In genomic region chr4:8128096-8128856, GRCh38 we compare ENCODE assay signal across 29 cellular contexts. TPM values are rescaled to one million over a fixed set of nuclear protein-coding genes. Genes with fewer than 3 reads are reported as not detected.
A peak's percentile ranks its signal among the peaks of the same experiment; 100 is the strongest.
DNase-seq lines count a peak whose midpoint lies in the region; ATAC-seq, FAIRE-seq and TF ChIP-seq lines count a peak whose summit lies in the region.
"Had no signal": no experiment of that assay in that cellular context is flagged by ENCODE, and none has a peak within 500 bp of the region (broad histone marks: within the 10 kb centered on the region; RNA-seq: fewer than 3 reads in every experiment).

No MANE protein-coding gene starts in this region.

- peaks cover 3 to 4% (median 4%) of the 10 kb centered on the region in 3 donors for H3K27me3 Mint-ChIP-seq in CD14-positive monocyte (ENCODE audit: low read depth in 3 of 3)

- BruUV-seq in HepG2 (replicated peaks; lab: Mats Ljungman, UMichigan) (no TSS peak), PC-9 (replicated peaks; lab: Mats Ljungman, UMichigan) (no TSS peak)

- DNase-seq in HepG2 (ENCODE audit: low spot score) (peak; percentile 10), right lobe of liver (no peak), SK-N-DZ (ENCODE audit: low spot score) (peak; percentile 28), iPS-NIHi7 (ENCODE audit: extremely low spot score) (peak; percentile 59), spleen (no peak), PC-9 (no peak), CD14-positive monocyte (ENCODE audit: low spot score) (no peak)
- no peak for DNase-seq in activated CD4-positive, CD25-positive, alpha-beta regulatory T cell (lab: John Stamatoyannopoulos, UW)
- DNase-seq: ACHN; activated CD4-positive, alpha-beta memory T cell treated with anti-CD3 and anti-CD28 coated beads for 36 hours; activated naive CD4-positive, alpha-beta T cell treated with anti-CD3 and anti-CD28 coated beads for 36 hours; activated T-cell treated with anti-CD3 and anti-CD28 coated beads, Interleukin-2, amount 50 U/mL, for 1 hour; central memory CD4-positive, alpha-beta T cell; GDM1; midbrain; NCI-H1105 treated with DMSO at 0.1 percent for 48 hours; NCI-H526; OCI-M1; stimulated activated CD4-positive, alpha-beta T cell treated with anti-CD3 and anti-CD28 coated beads, Interleukin-2, amount 100 ng/mL, for 48 hours; stimulated activated naive CD8-positive, alpha-beta T cell treated with anti-CD3 and anti-CD28 coated beads, Interleukin-15, Interleukin-2, amounts not matched to agents 100 U/mL and 50 U/mL, for 24 hours; thyroid gland had no signal

- POLR2A ChIA-PET in HepG2 (lab: Yijun Ruan, JAX) = no interaction called here
- POLR2A ChIA-PET in PC-9 (lab: Charles Lee; ENCODE audit: unreplicated experiment) = no interaction called here

- H3K9me3 Mint-ChIP-seq in CD14-positive monocyte = no peaks in the 10 kb centered on the region
- H3K9me3 Mint-ChIP-seq: activated CD4-positive, alpha-beta memory T cell treated with anti-CD3 and anti-CD28 coated beads for 36 hours; activated naive CD4-positive, alpha-beta T cell treated with anti-CD3 and anti-CD28 coated beads for 36 hours; nephron had no signal

- no peaks in the 10 kb centered on the region for H3K36me3 Mint-ChIP-seq in CD14-positive monocyte
- H3K36me3 Mint-ChIP-seq: activated CD4-positive, alpha-beta memory T cell treated with anti-CD3 and anti-CD28 coated beads for 36 hours had no signal

- H3F3A ChIP-seq in PC-9 (ENCODE audit: insufficient read depth, low read depth) = no peaks in the 10 kb centered on the region

- TF ChIP-seq RAD21 in HepG2 (CRISPR knock-in tag; IDR thresholded peaks at IDR 0.05) = no peak

- H3K4me3 ChIP-seq in HepG2 (replicated peaks in 1 of 3; ENCODE audit: insufficient read depth in 1 of 3, low read depth in 2 of 3, low read length in 3 of 3) = no peak overlapping the region
- H3K4me3 ChIP-seq in right lobe of liver = no peak overlapping the region
- H3K4me3 ChIP-seq in spleen = peak overlapping the region in 1 of 8 donors; percentile 48
- no peak overlapping the region for H3K4me3 ChIP-seq in PC-9
- H3K4me3 ChIP-seq: left lung, SJSA1, skin epidermis, thyroid gland had no signal

- TF ChIP-seq POLR2A in HepG2 (IDR thresholded peaks at IDR 0.05; ENCODE audit: insufficient read depth in 1 of 2, low read depth in 2 of 2, low read length in 2 of 2) = no peak
- no peak for TF ChIP-seq POLR2A in right lobe of liver (IDR thresholded peaks at IDR 0.05)
- no peak for TF ChIP-seq POLR2A in spleen (IDR thresholded peaks at IDR 0.05)

- no peak for TF ChIP-seq EP300 in HepG2 (IDR thresholded peaks at IDR 0.05; ENCODE audit: low read depth in 2 of 2, low read length in 2 of 2)
- TF ChIP-seq EP300 in HepG2 (CRISPR knock-in tag; IDR thresholded peaks at IDR 0.05; ENCODE audit: borderline replicate concordance) = no peak

- H3K36me3 ChIP-seq in HepG2 (replicated peaks in 1 of 2; ENCODE audit: control insufficient read depth in 1 of 2, insufficient read depth in 2 of 2, low read length in 2 of 2) (no peaks in the 10 kb centered on the region), right lobe of liver (no peaks in the 10 kb centered on the region), spleen (peaks cover 0 to 12% (median 0%) of the 10 kb centered on the region in 6 donors), PC-9 (ENCODE audit: low read depth) (no peaks in the 10 kb centered on the region)
- H3K36me3 ChIP-seq: left lung, SJSA1, thyroid gland had no signal

- H3K27me3 ChIP-seq in HepG2 (ENCODE audit: control insufficient read depth in 1 of 2, insufficient read depth in 2 of 2, low read length in 2 of 2) (peaks cover 16 to 72% of the 10 kb centered on the region in 2 experiments), right lobe of liver (no peaks in the 10 kb centered on the region), spleen (replicated peaks in 1 of 7) (no peaks in the 10 kb centered on the region), PC-9 (ENCODE audit: insufficient read depth, low read depth) (peaks cover 25% of the 10 kb centered on the region; the same call in 1 of the 2 replicates)
- H3K27me3 ChIP-seq: left lung, thyroid gland had no signal

- TF ChIP-seq CTCF in HepG2 (CRISPR knock-in tag; IDR thresholded peaks at IDR 0.05) (no peak), right lobe of liver (IDR thresholded peaks at IDR 0.05) (no peak), spleen (IDR thresholded peaks at IDR 0.05 in 8 of 11, conservative IDR thresholded peaks at IDR 0.05 in 3 of 11) (no peak), PC-9 (conservative IDR thresholded peaks at IDR 0.05) (no peak), CD14-positive monocyte (IDR thresholded peaks at IDR 0.05) (no peak)

- CTCF ChIA-PET in HepG2 (lab: Yijun Ruan, JAX; ENCODE audit: low intra/inter-chr PET ratio, low total read pairs) (no interaction called here), PC-9 (lab: Charles Lee) (no interaction called here)

- FAIRE-seq in HepG2 (lab: Jason Lieb, UNC) = no peak

- H4K20me1 ChIP-seq in HepG2 (ENCODE audit: insufficient read depth, low read length) = no peaks in the 10 kb centered on the region
- no peaks in the 10 kb centered on the region for H4K20me1 ChIP-seq in PC-9 (ENCODE audit: insufficient read depth)

- no peak overlapping the region for H3K4me2 ChIP-seq in HepG2 (ENCODE audit: low read depth, low read length)
- no peak overlapping the region for H3K4me2 ChIP-seq in PC-9

- no peaks in the 10 kb centered on the region for H3K4me1 Mint-ChIP-seq in CD14-positive monocyte

- H3K9me3 ChIP-seq in HepG2 (ENCODE audit: low read length) (no peaks in the 10 kb centered on the region), right lobe of liver (no peaks in the 10 kb centered on the region), spleen (no peaks in the 10 kb centered on the region), PC-9 (ENCODE audit: insufficient read depth, low read depth) (no peaks in the 10 kb centered on the region)
- H3K9me3 ChIP-seq: left lung, SJSA1, thyroid gland had no signal

- H3K27ac Mint-ChIP-seq in CD14-positive monocyte = no peak overlapping the region
- H3K27ac Mint-ChIP-seq: activated CD4-positive, alpha-beta memory T cell treated with anti-CD3 and anti-CD28 coated beads for 36 hours; activated naive CD4-positive, alpha-beta T cell treated with anti-CD3 and anti-CD28 coated beads for 36 hours; progenitor cell of endocrine pancreas had no signal

- H3K79me2 ChIP-seq in HepG2 (ENCODE audit: insufficient read depth, low read length) = no peaks in the 10 kb centered on the region
- H3K79me2 ChIP-seq in PC-9 (ENCODE audit: low read depth) = no peaks in the 10 kb centered on the region

- H2AFZ ChIP-seq in HepG2 (ENCODE audit: low read length) (no peak overlapping the region), PC-9 (no peak overlapping the region)

- in situ Hi-C loops in HepG2 (cut with HindIII; ENCODE audit: extremely low pct_ligation_motif_present, low pct_unique_long_range_greater_than_20kb) = no loop called here

- ATAC-seq in HepG2 (no peak), right lobe of liver (no peak)
- ATAC-seq: esophagus mucosa, left lung had no signal

- no peaks in the 10 kb centered on the region for H3K9me2 ChIP-seq in PC-9 (ENCODE audit: insufficient read depth)

- intact Hi-C loops in HepG2 (cut with micrococcal nuclease; ENCODE audit: unreplicated experiment) (no loop called here), right lobe of liver (cut with DNase I) (no loop called here), spleen (cut with DNase I; ENCODE audit: low total_unique reads) (no loop called here), PC-9 (cut with micrococcal nuclease; ENCODE audit: unreplicated experiment) (no loop called here), CD14-positive monocyte (cut with micrococcal nuclease) (no loop called here)

- no peak overlapping the region for H3K9ac ChIP-seq in HepG2 (ENCODE audit: insufficient read depth, low read depth, low read length)

- 54% methylated on average over 17 of the region's 19 CpGs for WGBS in HepG2 (ENCODE audit: low lambda C conversion rate)
- WGBS in right lobe of liver (ENCODE audit: insufficient coverage, low coverage, low lambda C conversion rate, missing lambda C conversion rate) = 71% methylated on average over 9 of the region's 19 CpGs
- WGBS in spleen, 5 donors = 70 to 76% (median 71%) methylated on average over 19 of the region's 19 CpGs

- H3K4me1 ChIP-seq in HepG2 (ENCODE audit: insufficient read depth, low read length) (no peaks in the 10 kb centered on the region), right lobe of liver (no peaks in the 10 kb centered on the region), spleen (peaks cover 25 to 95% (median 64%) of the 10 kb centered on the region in 6 donors), PC-9 (replicated peaks; ENCODE audit: insufficient read depth) (no peaks in the 10 kb centered on the region)
- H3K4me1 ChIP-seq: left lung, SJSA1, thyroid gland had no signal

- no peak overlapping the region for H3K4me3 Mint-ChIP-seq in CD14-positive monocyte
- H3K4me3 Mint-ChIP-seq: activated CD4-positive, alpha-beta memory T cell treated with anti-CD3 and anti-CD28 coated beads for 36 hours; activated naive CD4-positive, alpha-beta T cell treated with anti-CD3 and anti-CD28 coated beads for 36 hours; nephron had no signal

- H3K27ac ChIP-seq in HepG2 (ENCODE audit: extremely low read length, insufficient read depth, low read length) = no peak overlapping the region
- no peak overlapping the region for H3K27ac ChIP-seq in right lobe of liver
- H3K27ac ChIP-seq in spleen = peak overlapping the region; percentile 35 to 85 (median 76)
- no peak overlapping the region for H3K27ac ChIP-seq in PC-9
- H3K27ac ChIP-seq: C4-2B, left lung, SJSA1, skin epidermis, thyroid gland, VCaP had no signal

RNA-seq across cellular contexts. Expression of gene ABLIM2, which starts 30.3 kb away (rescaled TPM):
- total RNA-seq in HepG2 (2016; rRNA removed; fragmentation: Illumina TruSeq; extraction: Trizol) = 0.18 and 0.20 TPM in 2 replicates
- total RNA-seq in HepG2 (2016; cell fraction: cytosol; rRNA removed; fragmentation: Illumina TruSeq; extraction: Trizol; ENCODE audit: low read depth) = not detected in 2 replicates
- total RNA-seq in HepG2 (2016; cell fraction: insoluble cytoplasmic fraction; rRNA removed; fragmentation: Illumina TruSeq; extraction: Trizol) = not detected in 2 replicates
- total RNA-seq in HepG2 (2016; cell fraction: membrane; rRNA removed; fragmentation: Illumina TruSeq; extraction: Trizol) = not detected in 2 replicates
- not detected in 2 replicates for total RNA-seq in HepG2 (2016; cell fraction: nucleus; rRNA removed; fragmentation: Illumina TruSeq; extraction: Trizol)
- polyA plus RNA-seq in HepG2 (2011; rRNA removed) = 0.37 and 0.42 TPM in 2 replicates
- 0.35 and 0.46 TPM in 2 replicates for polyA plus RNA-seq in HepG2 (2011; cell fraction: cytosol; rRNA removed)
- 0.33 and 0.34 TPM in 2 replicates for polyA plus RNA-seq in HepG2 (2011; cell fraction: nucleus; rRNA removed)
- polyA plus RNA-seq in HepG2 (2012) = 0.15 and 0.24 TPM in 2 replicates
- polyA plus RNA-seq in HepG2 (2016; cell fraction: cytosol; fragmentation: Illumina TruSeq; extraction: Trizol; ENCODE audit: low read depth) = not detected in 2 replicates
- polyA plus RNA-seq in HepG2 (2016; cell fraction: insoluble cytoplasmic fraction; fragmentation: Illumina TruSeq; extraction: Trizol; ENCODE audit: low read depth) = not detected in 2 replicates
- polyA plus RNA-seq in HepG2 (2016; cell fraction: membrane; fragmentation: Illumina TruSeq; extraction: Trizol; ENCODE audit: low read depth) = 0.11 TPM in 1 of 2 replicates, not detected in the other
- polyA plus RNA-seq in HepG2 (2016; cell fraction: nucleus; fragmentation: Illumina TruSeq; extraction: Trizol; ENCODE audit: insufficient read depth, low read depth) = not detected in 2 replicates
- 2.2 and 7.6 TPM in 2 replicates for polyA minus RNA-seq in HepG2 (2011; rRNA and poly(A)+ RNA removed; ENCODE audit: low replicate concordance)
- polyA minus RNA-seq in HepG2 (2011; cell fraction: cytosol; rRNA and poly(A)+ RNA removed) = 0.49 TPM in 1 of 2 replicates, not detected in the other
- 0.12 and 0.52 TPM in 2 replicates for polyA minus RNA-seq in HepG2 (2011; cell fraction: nucleus; rRNA and poly(A)+ RNA removed)
- total RNA-seq in right lobe of liver = 1 to 10 TPM in 5 of 6 experiments, under 1 TPM in 1; 0.93 to 3.5 (median 2.3) TPM
- 0.16 and 0.37 TPM in 2 replicates for polyA plus RNA-seq in SK-N-DZ (2014; cell fraction: cytosol; rRNA removed)
- 0.08 TPM in 1 of 2 replicates, not detected in the other for polyA plus RNA-seq in SK-N-DZ (2014; cell fraction: nucleus; rRNA removed)
- 100 to 1,000 TPM in 4 of 7 donors, 10 to 100 TPM in 3; 41.8 to 127 (median 100) TPM for total RNA-seq in spleen
- polyA plus RNA-seq in spleen = 10 to 100 TPM; 11.8 to 49.8 (median 26.6) TPM
- total RNA-seq in PC-9 (2021) = 1.6 and 6.2 TPM in 2 replicates
- not detected for polyA plus RNA-seq in CD14-positive monocyte

Comparison
In these comparisons a context has a peak if more than half of its experiments do, and no peak if none do; other contexts are left out.
1. DNase-seq: peak in HepG2 (single experiment), SK-N-DZ (single experiment) and iPS-NIHi7 (single experiment); none in right lobe of liver (0 of 3), spleen (single experiment), PC-9 (0 of 2), CD14-positive monocyte (single experiment) and activated CD4-positive, CD25-positive, alpha-beta regulatory T cell (0 of 4).
2. H3K27ac ChIP-seq: peak in spleen (8 of 8); none in HepG2 (single experiment), right lobe of liver (0 of 3) and PC-9 (single experiment).